ENCODE assay signal across 1 cellular context in the genomic region with DNA sequence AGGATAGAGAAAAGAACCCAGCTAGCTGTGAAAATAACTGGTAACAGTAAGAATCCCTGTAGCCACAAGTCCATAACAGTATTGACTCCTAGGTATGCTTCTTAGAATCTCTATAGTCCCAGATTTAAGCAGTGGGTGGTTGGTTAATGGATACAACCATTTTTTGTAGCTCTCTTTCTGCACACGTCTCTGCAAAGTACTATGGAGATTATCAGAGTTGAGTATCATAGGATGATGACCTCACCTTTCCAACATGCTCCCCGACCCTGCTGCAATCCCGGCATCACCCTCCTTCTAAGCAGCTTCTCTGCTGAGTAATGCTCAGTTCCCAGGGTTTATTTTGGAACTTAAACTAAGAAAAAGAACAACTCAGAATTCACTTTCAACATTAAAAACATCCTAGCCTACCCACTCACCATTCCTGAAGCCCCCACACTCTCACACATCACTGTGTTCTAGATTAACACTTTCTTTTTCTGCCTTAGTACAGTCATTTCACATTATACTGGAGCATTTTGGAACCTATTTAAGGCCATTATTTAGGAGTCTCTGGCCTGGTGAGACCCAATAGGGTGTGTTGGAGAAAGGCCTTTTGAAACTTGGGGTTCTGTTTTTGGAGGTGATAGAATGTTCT.
TF ChIP-seq lines count a peak whose summit lies in the region.

No MANE protein-coding gene starts in this region.

TF ChIP-seq in HEK293, 187 proteins besides CTCF, POLR2A, EP300 and RAD21 (continued from another document):
- TF ChIP-seq HIC1 (tag by site-specific recombination; IDR thresholded peaks at IDR 0.05) = no peak
- TF ChIP-seq ZNF629 (tag by site-specific recombination; IDR thresholded peaks at IDR 0.05) = peak; percentile 70; the same call in 1 of the 2 replicates
- TF ChIP-seq ZNF600 (tag by site-specific recombination; IDR thresholded peaks at IDR 0.05) = peak; percentile 86
- peak; percentile 23; the same call in 1 of the 2 replicates for TF ChIP-seq ZNF558 (tag by site-specific recombination; IDR thresholded peaks at IDR 0.05)
- no peak for TF ChIP-seq ZNF221 (tag by site-specific recombination; IDR thresholded peaks at IDR 0.05; ENCODE audit: borderline replicate concordance)
- TF ChIP-seq ZNF184 (tag by site-specific recombination; IDR thresholded peaks at IDR 0.05) = no peak
- no peak for TF ChIP-seq ZNF426 (tag by site-specific recombination; IDR thresholded peaks at IDR 0.05)
- peak; percentile 96 for TF ChIP-seq ATF2 (tag by site-specific recombination; IDR thresholded peaks at IDR 0.05; ENCODE audit: low read depth)
- no peak for TF ChIP-seq ZNF664 (tag by site-specific recombination; IDR thresholded peaks at IDR 0.05)
- TF ChIP-seq ZNF529 (tag by site-specific recombination; IDR thresholded peaks at IDR 0.05; ENCODE audit: insufficient replicate concordance) = no peak
- no peak for TF ChIP-seq ZNF174 (tag by site-specific recombination; IDR thresholded peaks at IDR 0.05)
- 0 out of 2 replicates have a peak, but pooled peaks have one; percentile 34 for TF ChIP-seq PATZ1 (tag by site-specific recombination; IDR thresholded peaks at IDR 0.05)
- TF ChIP-seq ZBTB20 (tag by site-specific recombination; IDR thresholded peaks at IDR 0.05) = peak; percentile 45; the same call in 1 of the 2 replicates
- peak; percentile 59 for TF ChIP-seq PRDM10 (tag by site-specific recombination; IDR thresholded peaks at IDR 0.05)
- TF ChIP-seq IKZF3 (tag by site-specific recombination; IDR thresholded peaks at IDR 0.05) = 0 out of 2 replicates have a peak, but pooled peaks have one; percentile 48
- no peak for TF ChIP-seq FEZF1 (tag by site-specific recombination; IDR thresholded peaks at IDR 0.05)
- TF ChIP-seq ZNF394 (tag by site-specific recombination; IDR thresholded peaks at IDR 0.05; ENCODE audit: borderline replicate concordance) = peak; percentile 61; the same call in 1 of the 2 replicates
- no peak for TF ChIP-seq ZNF433 (tag by site-specific recombination; IDR thresholded peaks at IDR 0.05; ENCODE audit: low read depth)
- peak; percentile 43; the same call in 1 of the 2 replicates for TF ChIP-seq SP7 (tag by site-specific recombination; IDR thresholded peaks at IDR 0.05)
- TF ChIP-seq ZNF76 (tag by site-specific recombination; IDR thresholded peaks at IDR 0.05; ENCODE audit: borderline replicate concordance, low read depth) = peak; percentile 39; the same call in 1 of the 2 replicates
- no peak for TF ChIP-seq ZNF623 (tag by site-specific recombination; IDR thresholded peaks at IDR 0.05)
- peak; percentile 24; the same call in 1 of the 2 replicates for TF ChIP-seq ZNF24 (tag by site-specific recombination; IDR thresholded peaks at IDR 0.05)
- TF ChIP-seq ZNF501 (tag by site-specific recombination; IDR thresholded peaks at IDR 0.05) = peak; percentile 46; the same call in 1 of the 2 replicates
- TF ChIP-seq ZNF214 (tag by site-specific recombination; IDR thresholded peaks at IDR 0.05; ENCODE audit: borderline replicate concordance) = no peak
